In the genomic region with DNA sequence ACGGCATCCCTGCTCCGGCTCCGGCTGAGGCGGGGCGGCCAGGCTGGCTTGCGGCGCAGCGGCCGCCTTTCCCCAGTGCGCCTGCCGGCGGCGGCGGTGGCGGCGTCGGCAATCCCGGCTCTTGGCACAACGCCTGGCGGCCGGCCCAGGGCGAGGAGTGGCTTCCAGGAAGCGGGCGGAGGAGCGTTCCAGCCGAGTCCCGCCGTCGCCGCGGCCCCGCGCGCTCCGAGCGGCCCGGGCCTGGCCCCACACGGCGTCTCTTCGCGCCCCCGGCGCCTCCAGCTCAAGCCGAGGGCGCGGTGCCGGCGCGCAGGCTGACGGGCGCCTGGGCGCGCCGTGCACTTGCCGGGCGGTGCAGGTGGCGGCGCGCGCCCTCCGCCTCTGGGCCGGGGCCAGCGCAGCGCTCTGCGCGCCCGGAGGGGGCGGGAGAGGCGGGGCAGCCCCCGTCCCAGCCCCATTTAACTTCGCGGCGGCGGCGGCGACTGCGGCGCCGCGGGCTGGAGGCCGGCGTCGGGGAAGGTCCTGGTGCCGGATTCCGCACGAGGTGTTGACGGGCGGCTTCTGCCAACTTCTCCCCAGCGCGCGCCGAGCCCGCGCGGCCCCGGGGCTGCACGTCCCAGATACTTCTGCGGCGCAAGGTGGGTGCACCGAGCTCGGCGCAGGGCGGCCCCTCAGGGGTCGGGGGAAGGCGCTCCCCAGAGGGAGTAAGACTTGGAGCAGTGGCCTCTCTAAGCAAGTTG, we compare ENCODE assay signal across 8 cellular contexts. TPM values are rescaled to one million over a fixed set of nuclear protein-coding genes. Genes with fewer than 3 reads are reported as not detected.
A peak's percentile ranks its signal among the peaks of the same experiment; 100 is the strongest.
DNase-seq lines count a peak whose midpoint lies in the region; ATAC-seq and TF ChIP-seq lines count a peak whose summit lies in the region.

Gene ADAMTSL3, plus strand, starts transcription at position 485 of the 740 bp plus-strand sequence. CDS start 1,639 bp downstream, outside the sequence.

- peak in 2 of 3 experiments; percentile 8 to 27 for TF ChIP-seq CTCF in ascending aorta (IDR thresholded peaks at IDR 0.05)

- H3K36me3 ChIP-seq in ascending aorta, result peaks cover 0 to 3% of the 10 kb centered on the region in 2 donors

- intact Hi-C loops in ascending aorta (cut with DNase I), result loop anchor here (2.0 to 5.0 kb wide), 8 partner anchors 39 to 447 kb away; partner anchors contain the start of genes HDGFL3 and SH3GL3

- no peaks in the 10 kb centered on the region for H3K9me3 ChIP-seq in ascending aorta

- no peak for ATAC-seq in HG03025 (IDR thresholded peaks at IDR 0.05; ENCODE audit: low FRiP score, unreplicated experiment)

- peak; percentile 21 for DNase-seq in EH (ENCODE audit: low read depth)
- peak in 1 of 2 donors; percentile 88 for DNase-seq in ascending aorta (ENCODE audit: low spot score in 2 of 2)
- peak in 39 of 51 donors; percentile 4 to 69 (median 35) for DNase-seq in hypothalamus (lab: John Stamatoyannopoulos, UW)
- peak; percentile 46 for DNase-seq in putamen (ENCODE audit: low spot score)
- no peak for DNase-seq in activated CD8-positive, alpha-beta memory T cell treated with anti-CD3 and anti-CD28 coated beads for 24 hours
- no peak for DNase-seq in activated CD4-positive, alpha-beta T cell treated with anti-CD3 and anti-CD28 coated beads, Interleukin-2, amount 50 U/mL, for 48 hours
- DNase-seq in NOMO-1 treated with DMSO at 0.1 percent for 48 hours (lab: John Stamatoyannopoulos, UW; ENCODE audit: unreplicated experiment), result no peak

- no peaks in the 10 kb centered on the region for H3K27me3 ChIP-seq in ascending aorta

- H3K27ac ChIP-seq in ascending aorta, result peak within 1 kb of the TSS; percentile 89 to 91

- peak within 1 kb of the TSS; percentile 71 to 74 for H3K4me3 ChIP-seq in ascending aorta

- peaks cover 9 to 28% of the 10 kb centered on the region in 2 donors for H3K4me1 ChIP-seq in ascending aorta

RNA-seq across cellular contexts. Expression of gene ADAMTSL3, which starts in this region (rescaled TPM):
- total RNA-seq in ascending aorta, result 28.1 TPM

Comparison
In these comparisons a context has a peak if more than half of its experiments do, and no peak if none do; other contexts are left out.
1. DNase-seq: peak in EH (single experiment), hypothalamus (39 of 51) and putamen (single experiment); none in activated CD8-positive, alpha-beta memory T cell treated with anti-CD3 and anti-CD28 coated beads for 24 hours (single experiment), activated CD4-positive, alpha-beta T cell treated with anti-CD3 and anti-CD28 coated beads, Interleukin-2, amount 50 U/mL, for 48 hours (0 of 2) and NOMO-1 treated with DMSO at 0.1 percent for 48 hours (single experiment).